In genomic region chr19:15450528-15450890, GRCh38 we compare ENCODE assay signal across 7 cellular contexts. TPM values are rescaled to one million over a fixed set of nuclear protein-coding genes. Genes with fewer than 3 reads are reported as not detected.
DNase-seq lines count a peak whose midpoint lies in the region; ATAC-seq and TF ChIP-seq lines count a peak whose summit lies in the region.
"Had no signal": no experiment of that assay in that cellular context is flagged by ENCODE, and none has a peak within 500 bp of the region (broad histone marks: within the 10 kb centered on the region; RNA-seq: fewer than 3 reads in every experiment).

No MANE protein-coding gene starts in this region.

- H3K27me3 ChIP-seq in GM23338 (ENCODE audit: insufficient read depth) (peaks cover 28% of the 10 kb centered on the region), neutrophil (no peaks in the 10 kb centered on the region), osteoblast (ENCODE audit: insufficient read depth, low read length) (peaks cover 7% of the 10 kb centered on the region)

- H3K4me2 ChIP-seq in GM23338 (peak overlapping the region; percentile 74; the same call in 1 of the 2 replicates), osteoblast (ENCODE audit: insufficient read depth, low read length) (no peak overlapping the region)

- H3K4me3 ChIP-seq in GM23338: peak overlapping the region; percentile 59; the same call in 1 of the 2 replicates
- no peak overlapping the region for H3K4me3 ChIP-seq in neutrophil (ENCODE audit: low read depth in 1 of 2, low read length in 1 of 2)
- H3K4me3 ChIP-seq in osteoblast (ENCODE audit: insufficient read depth, low read length): no peak overlapping the region

- H3K36me3 Mint-ChIP-seq in GM23338 (ENCODE audit: low read depth): no peaks in the 10 kb centered on the region; the same call in 2 of the 3 replicates
- peaks cover 44% of the 10 kb centered on the region for H3K36me3 Mint-ChIP-seq in activated naive CD8-positive, alpha-beta T cell treated with anti-CD3 and anti-CD28 coated beads for 36 hours

- H3K79me2 ChIP-seq in GM23338 (replicated peaks; ENCODE audit: insufficient read depth) (no peaks in the 10 kb centered on the region), osteoblast (ENCODE audit: insufficient read depth, low read length) (no peaks in the 10 kb centered on the region)

- H3K4me1 Mint-ChIP-seq in GM23338: peaks cover 12% of the 10 kb centered on the region
- peaks cover 24% of the 10 kb centered on the region for H3K4me1 Mint-ChIP-seq in activated naive CD8-positive, alpha-beta T cell treated with anti-CD3 and anti-CD28 coated beads for 36 hours

- H3K9me2 ChIP-seq in GM23338 (ENCODE audit: insufficient read depth): peaks cover 8% of the 10 kb centered on the region; the same call in 1 of the 2 replicates

- no peaks in the 10 kb centered on the region for H3K9me3 ChIP-seq in neutrophil
- no peaks in the 10 kb centered on the region for H3K9me3 ChIP-seq in osteoblast (ENCODE audit: low read depth, low read length)

- DNase-seq in GM23338 (ENCODE audit: low spot score) (no peak), NCI-H128 (lab: John Stamatoyannopoulos, UW; ENCODE audit: unreplicated experiment) (no peak), osteoblast (ENCODE audit: insufficient read length, low spot score, missing footprints) (no peak)
- no peak for DNase-seq in activated naive CD8-positive, alpha-beta T cell treated with anti-CD3 and anti-CD28 coated beads for 36 hours
- DNase-seq: SIG-M5 had no signal

- ATAC-seq in GM23338: no peak
- no peak for ATAC-seq in GM18909 (IDR thresholded peaks at IDR 0.05; ENCODE audit: poor library complexity, unreplicated experiment)

- H3K9me3 Mint-ChIP-seq in GM23338: no peaks in the 10 kb centered on the region; the same call in 1 of the 3 replicates
- H3K9me3 Mint-ChIP-seq in activated naive CD8-positive, alpha-beta T cell treated with anti-CD3 and anti-CD28 coated beads for 36 hours: no peaks in the 10 kb centered on the region

- peaks cover 31% of the 10 kb centered on the region for H3K27me3 Mint-ChIP-seq in GM23338 (ENCODE audit: insufficient read depth, low read depth, poor library complexity)
- H3K27me3 Mint-ChIP-seq in activated naive CD8-positive, alpha-beta T cell treated with anti-CD3 and anti-CD28 coated beads for 36 hours: no peaks in the 10 kb centered on the region

- H3K27ac ChIP-seq in GM23338 (ENCODE audit: low read depth): no peak overlapping the region
- H3K27ac ChIP-seq in neutrophil: peak overlapping the region; percentile 92
- no peak overlapping the region for H3K27ac ChIP-seq in osteoblast (ENCODE audit: low read depth, low read length)

- TF ChIP-seq CTCF in GM23338 (conservative IDR thresholded peaks at IDR 0.05; ENCODE audit: low read depth in 2 of 2) (no peak), neutrophil (IDR thresholded peaks at IDR 0.05) (no peak), osteoblast (IDR thresholded peaks at IDR 0.05; ENCODE audit: extremely low read depth, low read depth, low read length) (no peak)

- no peak overlapping the region for H3K27ac Mint-ChIP-seq in GM23338
- H3K27ac Mint-ChIP-seq in activated naive CD8-positive, alpha-beta T cell treated with anti-CD3 and anti-CD28 coated beads for 36 hours: peak overlapping the region; percentile 79

- H3K36me3 ChIP-seq in GM23338 (ENCODE audit: insufficient read depth): no peaks in the 10 kb centered on the region
- peaks cover 50% of the 10 kb centered on the region for H3K36me3 ChIP-seq in neutrophil
- H3K36me3 ChIP-seq in osteoblast (ENCODE audit: insufficient read depth, low read length): no peaks in the 10 kb centered on the region

- H3K4me1 ChIP-seq in GM23338 (ENCODE audit: insufficient read depth) (peaks cover 13% of the 10 kb centered on the region), neutrophil (ENCODE audit: control insufficient read depth in 1 of 2, insufficient read depth in 1 of 2, low read depth in 1 of 2, low read length in 1 of 2) (peaks cover 35 to 42% of the 10 kb centered on the region in 2 experiments), osteoblast (ENCODE audit: insufficient read depth, low read length) (peaks cover 11% of the 10 kb centered on the region)

- H2AFZ ChIP-seq in GM23338 (peak overlapping the region; percentile 84; the same call in 1 of the 2 replicates), osteoblast (ENCODE audit: low read length) (no peak overlapping the region)

- 0 out of 2 replicates have a peak, but pooled peaks cover 13% of the 10 kb centered on the region for H3F3A ChIP-seq in GM23338 (replicated peaks; ENCODE audit: low read depth)

- peak overlapping the region; percentile 64 for H3K4me3 Mint-ChIP-seq in GM23338
- peak overlapping the region; percentile 58 for H3K4me3 Mint-ChIP-seq in activated naive CD8-positive, alpha-beta T cell treated with anti-CD3 and anti-CD28 coated beads for 36 hours

- H4K20me1 ChIP-seq in GM23338 (replicated peaks; ENCODE audit: insufficient read depth) (no peaks in the 10 kb centered on the region), osteoblast (ENCODE audit: insufficient read depth, low read length) (peaks cover 3% of the 10 kb centered on the region)

TF ChIP-seq in GM23338, 12 proteins besides CTCF, POLR2A, EP300 and RAD21:
- TF ChIP-seq JUNB (IDR thresholded peaks at IDR 0.05; ENCODE audit: unreplicated experiment) (no peak), NANOG (IDR thresholded peaks at IDR 0.05; ENCODE audit: borderline replicate concordance) (no peak), ZNF331 (CRISPR knock-in tag; IDR thresholded peaks at IDR 0.05; ENCODE audit: low read depth) (no peak), REST (IDR thresholded peaks at IDR 0.05; ENCODE audit: unreplicated experiment) (no peak), EZH2 (IDR thresholded peaks at IDR 0.05; ENCODE audit: low read depth, unreplicated experiment) (no peak), EZH2phosphoT487 (IDR thresholded peaks at IDR 0.05; ENCODE audit: unreplicated experiment) (no peak), STAT1 (IDR thresholded peaks at IDR 0.05; ENCODE audit: unreplicated experiment) (no peak), POLR2AphosphoS5 (IDR thresholded peaks at IDR 0.05; ENCODE audit: low read depth) (no peak), CREB1 (CRISPR knock-in tag; IDR thresholded peaks at IDR 0.05; ENCODE audit: low read depth) (no peak)
- TF ChIP-seq, protein P1, sequence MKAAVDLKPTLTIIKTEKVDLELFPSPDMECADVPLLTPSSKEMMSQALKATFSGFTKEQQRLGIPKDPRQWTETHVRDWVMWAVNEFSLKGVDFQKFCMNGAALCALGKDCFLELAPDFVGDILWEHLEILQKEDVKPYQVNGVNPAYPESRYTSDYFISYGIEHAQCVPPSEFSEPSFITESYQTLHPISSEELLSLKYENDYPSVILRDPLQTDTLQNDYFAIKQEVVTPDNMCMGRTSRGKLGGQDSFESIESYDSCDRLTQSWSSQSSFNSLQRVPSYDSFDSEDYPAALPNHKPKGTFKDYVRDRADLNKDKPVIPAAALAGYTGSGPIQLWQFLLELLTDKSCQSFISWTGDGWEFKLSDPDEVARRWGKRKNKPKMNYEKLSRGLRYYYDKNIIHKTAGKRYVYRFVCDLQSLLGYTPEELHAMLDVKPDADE (IDR thresholded peaks at IDR 0.05): no peak

RNA-seq across cellular contexts. Expression of gene WIZ, which starts 0.8 kb away (rescaled TPM):
- total RNA-seq in GM23338 (2014; rRNA removed; shearing (Covaris generic)): 29.0 and 39.5 TPM in 2 replicates
- polyA plus RNA-seq in GM23338 (2016; fragmentation: Nextera tagmentation; extraction: Ambion mirVana): 8.9 and 10.3 TPM in 2 replicates
- total RNA-seq in activated naive CD8-positive, alpha-beta T cell treated with anti-CD3 and anti-CD28 coated beads for 36 hours: 10 to 100 TPM; 22.7 to 24.1 TPM
- 8.3 and 9.8 TPM in 2 replicates for total RNA-seq in osteoblast

RNA-seq across cellular contexts. Expression of gene RASAL3, which starts 13.8 kb away (rescaled TPM):
- 1.3 and 1.9 TPM in 2 replicates for total RNA-seq in GM23338 (2014; rRNA removed; shearing (Covaris generic))
- 1.6 and 1.8 TPM in 2 replicates for polyA plus RNA-seq in GM23338 (2016; fragmentation: Nextera tagmentation; extraction: Ambion mirVana)
- total RNA-seq in activated naive CD8-positive, alpha-beta T cell treated with anti-CD3 and anti-CD28 coated beads for 36 hours: 10 to 100 TPM; 75.0 to 83.4 TPM
- under 0.01 TPM in 2 replicates for total RNA-seq in osteoblast

RNA-seq across cellular contexts. Expression of gene PGLYRP2, which starts 28.8 kb away (rescaled TPM):
- not detected in 2 replicates for total RNA-seq in GM23338 (2014; rRNA removed; shearing (Covaris generic))
- polyA plus RNA-seq in GM23338 (2016; fragmentation: Nextera tagmentation; extraction: Ambion mirVana): not detected in 2 replicates
- total RNA-seq in activated naive CD8-positive, alpha-beta T cell treated with anti-CD3 and anti-CD28 coated beads for 36 hours: not detected
- not detected in 2 replicates for total RNA-seq in osteoblast

RNA-seq across cellular contexts. Expression of gene AKAP8L, which starts 31.7 kb away (rescaled TPM):
- total RNA-seq in GM23338 (2014; rRNA removed; shearing (Covaris generic)): 143 and 165 TPM in 2 replicates
- 72.2 and 78.8 TPM in 2 replicates for polyA plus RNA-seq in GM23338 (2016; fragmentation: Nextera tagmentation; extraction: Ambion mirVana)
- total RNA-seq in activated naive CD8-positive, alpha-beta T cell treated with anti-CD3 and anti-CD28 coated beads for 36 hours: 10 to 100 TPM; 70.6 to 71.6 TPM
- 63.9 and 69.5 TPM in 2 replicates for total RNA-seq in osteoblast

RNA-seq across cellular contexts. Expression of gene CYP4F22, which starts 57.8 kb away (rescaled TPM):
- 0.19 and 1.5 TPM in 2 replicates for total RNA-seq in GM23338 (2014; rRNA removed; shearing (Covaris generic))
- 0.24 and 0.35 TPM in 2 replicates for polyA plus RNA-seq in GM23338 (2016; fragmentation: Nextera tagmentation; extraction: Ambion mirVana)
- 1 to 10 TPM; 1.3 to 1.6 TPM for total RNA-seq in activated naive CD8-positive, alpha-beta T cell treated with anti-CD3 and anti-CD28 coated beads for 36 hours
- not detected in 2 replicates for total RNA-seq in osteoblast

Comparison
In these comparisons a context has a peak if more than half of its experiments do, and no peak if none do; other contexts are left out.
1. RNA of gene RASAL3, which starts 13.8 kb away (total RNA-seq): 75.0 to 83.4 TPM in activated naive CD8-positive, alpha-beta T cell treated with anti-CD3 and anti-CD28 coated beads for 36 hours; 1.3 to 1.9 TPM in GM23338 and under 0.01 TPM in osteoblast; every median in the first group is over 10 times any median in the second.